Comparison of ENCODE assay signal across 2 cellular contexts in genomic region chr6:166387642-166388325, GRCh38.
TF ChIP-seq lines count a peak whose summit lies in the region.

No MANE protein-coding gene starts in this region.

TF ChIP-seq in WTC11, 78 proteins besides CTCF, POLR2A, EP300 and RAD21:
- no peak for TF ChIP-seq ZNF423 (CRISPR knock-in tag; IDR thresholded peaks at IDR 0.05)
- TF ChIP-seq GABPB1 (CRISPR knock-in tag; IDR thresholded peaks at IDR 0.05) = peak; percentile 62
- TF ChIP-seq ZNF425 (CRISPR knock-in tag; conservative IDR thresholded peaks at IDR 0.05) = no peak

TF ChIP-seq in HepG2, 621 proteins besides CTCF, POLR2A, EP300 and RAD21 (continues in another document):
- no peak for TF ChIP-seq SNRNP70 (IDR thresholded peaks at IDR 0.05; ENCODE audit: low read depth, low read length)
- peak; percentile 70 for TF ChIP-seq KLF6 (CRISPR knock-in tag; IDR thresholded peaks at IDR 0.05)
- TF ChIP-seq YEATS4 (CRISPR knock-in tag; IDR thresholded peaks at IDR 0.05; ENCODE audit: borderline replicate concordance) = peak; percentile 85
- no peak for TF ChIP-seq ZNF451 (CRISPR knock-in tag; IDR thresholded peaks at IDR 0.05)
- peak; percentile 93 for TF ChIP-seq HDAC2 (CRISPR knock-in tag; IDR thresholded peaks at IDR 0.05)
- TF ChIP-seq ZNF142 (CRISPR knock-in tag; IDR thresholded peaks at IDR 0.05) = peak; percentile 69
- TF ChIP-seq ZMAT3 (CRISPR knock-in tag; conservative IDR thresholded peaks at IDR 0.05) = peak; percentile 68; the same call in 1 of the 2 replicates
- TF ChIP-seq ZNF44 (CRISPR knock-in tag; IDR thresholded peaks at IDR 0.05) = peak; percentile 59; the same call in 1 of the 2 replicates
- no peak for TF ChIP-seq SRSF1 (optimal IDR thresholded peaks at IDR 0.05; ENCODE audit: low read depth, low read length)
- TF ChIP-seq MXI1 (IDR thresholded peaks at IDR 0.05; ENCODE audit: borderline replicate concordance, low read depth, low read length) = 0 out of 3 replicates have a peak, but pooled peaks have one; percentile 24
- TF ChIP-seq MAFK (conservative IDR thresholded peaks at IDR 0.05 in 1 of 2, IDR thresholded peaks at IDR 0.05 in 1 of 2; ENCODE audit: low read length in 2 of 2) = no peak
- no peak for TF ChIP-seq FOXM1 (CRISPR knock-in tag; IDR thresholded peaks at IDR 0.05)
- peak; percentile 94 for TF ChIP-seq NFIC (IDR thresholded peaks at IDR 0.05; ENCODE audit: low read length)
- TF ChIP-seq KLF13 (CRISPR knock-in tag; IDR thresholded peaks at IDR 0.05) = no peak
- TF ChIP-seq SALL2 (CRISPR knock-in tag; IDR thresholded peaks at IDR 0.05) = peak; percentile 74
- TF ChIP-seq ZNF781 (CRISPR knock-in tag; IDR thresholded peaks at IDR 0.05; ENCODE audit: borderline replicate concordance, not compliant biosample characterization) = no peak
- peak; percentile 95; the same call in 1 of the 2 replicates for TF ChIP-seq ZNF337 (CRISPR knock-in tag; IDR thresholded peaks at IDR 0.05; ENCODE audit: borderline replicate concordance, low read depth)
- TF ChIP-seq BCLAF1 (IDR thresholded peaks at IDR 0.05) = no peak
- 0 out of 2 replicates have a peak, but pooled peaks have one; percentile 38 for TF ChIP-seq FOXK2 (IDR thresholded peaks at IDR 0.05)
- TF ChIP-seq KMT2B (CRISPR knock-in tag; IDR thresholded peaks at IDR 0.05) = no peak; the same call in none of the 2 replicates
- TF ChIP-seq MLXIP (CRISPR knock-in tag; IDR thresholded peaks at IDR 0.05; ENCODE audit: borderline replicate concordance) = 0 out of 2 replicates have a peak, but pooled peaks have one; percentile 67
- TF ChIP-seq MYC (CRISPR knock-in tag; IDR thresholded peaks at IDR 0.05; ENCODE audit: borderline replicate concordance) = peak; percentile 50; the same call in 1 of the 2 replicates
- peak; percentile 49 for TF ChIP-seq SKI (IDR thresholded peaks at IDR 0.05; ENCODE audit: partially characterized antibody)
- peak; percentile 95 for TF ChIP-seq ZNF609 (CRISPR knock-in tag; IDR thresholded peaks at IDR 0.05; ENCODE audit: borderline replicate concordance)
- peak; percentile 76 for TF ChIP-seq SAP130 (CRISPR knock-in tag; IDR thresholded peaks at IDR 0.05; ENCODE audit: low read depth)
- peak; percentile 71; the same call in 1 of the 2 replicates for TF ChIP-seq ZNF414 (CRISPR knock-in tag; IDR thresholded peaks at IDR 0.05)
- no peak for TF ChIP-seq ZNF224 (CRISPR knock-in tag; IDR thresholded peaks at IDR 0.05)
- TF ChIP-seq FOXO4 (CRISPR knock-in tag; conservative IDR thresholded peaks at IDR 0.05) = no peak
- TF ChIP-seq AGO1 (IDR thresholded peaks at IDR 0.05; ENCODE audit: low read depth, low read length, poor library complexity, severe bottlenecking) = no peak
- no peak for TF ChIP-seq YY1 (IDR thresholded peaks at IDR 0.05; ENCODE audit: insufficient read depth, insufficient replicate concordance, low read depth, low read length)
- 0 out of 2 replicates have a peak, but pooled peaks have one; percentile 27 for TF ChIP-seq ZSCAN22 (CRISPR knock-in tag; IDR thresholded peaks at IDR 0.05)
- TF ChIP-seq ZBTB3 (CRISPR knock-in tag; IDR thresholded peaks at IDR 0.05; ENCODE audit: borderline replicate concordance, low read depth) = no peak; the same call in 1 of the 2 replicates
- TF ChIP-seq ASH2L (IDR thresholded peaks at IDR 0.05; ENCODE audit: insufficient read length, low read depth, low read length) = peak; percentile 100
- peak; percentile 96 for TF ChIP-seq HNF1B (CRISPR knock-in tag; IDR thresholded peaks at IDR 0.05)
- no peak; the same call in 1 of the 2 replicates for TF ChIP-seq RNF2 (conservative IDR thresholded peaks at IDR 0.05; ENCODE audit: low read depth)
- TF ChIP-seq ISL2 (CRISPR knock-in tag; IDR thresholded peaks at IDR 0.05) = peak; percentile 98
- TF ChIP-seq JUN (CRISPR knock-in tag; IDR thresholded peaks at IDR 0.05) = peak; percentile 58; the same call in 1 of the 2 replicates
- TF ChIP-seq SCMH1 (CRISPR knock-in tag; IDR thresholded peaks at IDR 0.05; ENCODE audit: borderline replicate concordance) = no peak
